ENCODE assay signal across 19 cellular contexts in the genomic region with DNA sequence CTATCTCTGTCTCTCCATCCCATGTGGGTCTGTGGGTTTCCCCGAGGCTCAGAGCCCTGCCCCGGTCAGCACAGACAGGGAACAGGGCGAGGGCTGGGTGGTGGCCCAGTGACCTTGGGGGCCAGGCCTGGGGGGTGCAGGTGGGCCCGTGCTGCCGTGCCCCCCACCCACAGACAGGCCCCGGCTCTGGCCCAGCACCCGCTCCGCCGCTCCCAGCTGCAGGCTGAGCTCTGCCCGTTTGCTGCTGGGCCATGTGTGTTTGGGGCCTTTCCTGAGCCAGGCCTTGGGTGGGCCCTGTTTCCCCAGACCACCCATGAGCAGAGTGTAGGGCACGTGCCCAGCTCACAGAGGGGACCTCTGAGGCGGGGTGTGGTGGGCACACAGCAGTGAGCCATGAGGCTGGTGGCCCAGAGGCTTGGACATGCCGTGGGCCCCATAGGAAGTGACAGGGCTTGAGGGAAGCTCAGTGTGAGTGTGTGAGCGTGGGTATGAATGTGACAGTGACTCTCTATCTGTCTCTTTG. TPM values are rescaled to one million over a fixed set of nuclear protein-coding genes. Genes with fewer than 3 reads are reported as not detected.
DNase-seq lines count a peak whose midpoint lies in the region; ATAC-seq and TF ChIP-seq lines count a peak whose summit lies in the region.
"Had no signal": no experiment of that assay in that cellular context is flagged by ENCODE, and none has a peak within 500 bp of the region (broad histone marks: within the 10 kb centered on the region; RNA-seq: fewer than 3 reads in every experiment).

No MANE protein-coding gene starts in this region.

- no peak for ATAC-seq in activated naive CD8-positive, alpha-beta T cell treated with anti-CD3 and anti-CD28 coated beads, Interleukin-2, amount 10 ng/mL, durations not matched to agents 7 days and 5 days (ENCODE audit: low read depth)
- peak in 1 of 2 donors; percentile 7 for ATAC-seq in naive B cell (ENCODE audit: low read depth in 2 of 2)

- TF ChIP-seq POLR2A in GM10847 (IDR thresholded peaks at IDR 0.05; ENCODE audit: extremely low read depth, insufficient read length): peak; percentile 35

- H3K9me3 ChIP-seq in HUES48 (ENCODE audit: control insufficient read depth, insufficient read depth, low read length): peaks cover 38% of the 10 kb centered on the region
- H3K9me3 ChIP-seq in CD4-positive, alpha-beta memory T cell (ENCODE audit: control insufficient read depth in 1 of 2, low read length in 2 of 2): no peaks in the 10 kb centered on the region
- H3K9me3 ChIP-seq: SJCRH30, testis had no signal

- no peaks in the 10 kb centered on the region for H3K36me3 Mint-ChIP-seq in activated naive CD8-positive, alpha-beta T cell treated with anti-CD3 and anti-CD28 coated beads, Interleukin-2, amount 10 ng/mL, durations not matched to agents 7 days and 5 days
- no peaks in the 10 kb centered on the region for H3K36me3 Mint-ChIP-seq in naive B cell
- H3K36me3 Mint-ChIP-seq in CD4-positive, alpha-beta memory T cell: no peaks in the 10 kb centered on the region

- H3K4me3 Mint-ChIP-seq in activated naive CD8-positive, alpha-beta T cell treated with anti-CD3 and anti-CD28 coated beads, Interleukin-2, amount 10 ng/mL, durations not matched to agents 7 days and 5 days: no peak overlapping the region
- H3K4me3 Mint-ChIP-seq in naive B cell: peak overlapping the region; percentile 2 to 86 (median 78)
- no peak overlapping the region for H3K4me3 Mint-ChIP-seq in CD4-positive, alpha-beta memory T cell
- H3K4me3 Mint-ChIP-seq: activated T-helper 1 cell treated with anti-CD3 and anti-CD28 coated beads, Interleukin-12 subunit alpha, Interleukin-12 subunit beta, Interleukin-2, Interleukin-4 antibody, amounts not matched to agents 30 ng/mL and 10 ng/mL and 1 ng/mL, durations not matched to agents 14 hours and 24 hours and 36 hours; nephron had no signal

- H3K9me3 Mint-ChIP-seq in activated naive CD8-positive, alpha-beta T cell treated with anti-CD3 and anti-CD28 coated beads, Interleukin-2, amount 10 ng/mL, durations not matched to agents 7 days and 5 days: no peaks in the 10 kb centered on the region
- H3K9me3 Mint-ChIP-seq in naive B cell: no peaks in the 10 kb centered on the region
- H3K9me3 Mint-ChIP-seq in CD4-positive, alpha-beta memory T cell: no peaks in the 10 kb centered on the region
- H3K9me3 Mint-ChIP-seq: activated T-helper 1 cell treated with anti-CD3 and anti-CD28 coated beads, Interleukin-12 subunit alpha, Interleukin-12 subunit beta, Interleukin-2, Interleukin-4 antibody, amounts not matched to agents 30 ng/mL and 10 ng/mL and 1 ng/mL, durations not matched to agents 14 hours and 24 hours and 36 hours had no signal

- H3K36me3 ChIP-seq in HUES48 (ENCODE audit: control insufficient read depth, insufficient read depth, low read length): no peaks in the 10 kb centered on the region
- no peaks in the 10 kb centered on the region for H3K36me3 ChIP-seq in CD4-positive, alpha-beta memory T cell (ENCODE audit: insufficient read depth, low read length)
- H3K36me3 ChIP-seq: SJCRH30 had no signal

- H3K27ac ChIP-seq in HUES48 (ENCODE audit: low read depth, low read length): no peak overlapping the region
- no peak overlapping the region for H3K27ac ChIP-seq in CD4-positive, alpha-beta memory T cell (ENCODE audit: low read depth, low read length)
- H3K27ac ChIP-seq: SJCRH30, testis had no signal

- intact Hi-C loops in CD4-positive, alpha-beta memory T cell (cut with micrococcal nuclease): no loop called here

- H3K27me3 Mint-ChIP-seq in activated naive CD8-positive, alpha-beta T cell treated with anti-CD3 and anti-CD28 coated beads, Interleukin-2, amount 10 ng/mL, durations not matched to agents 7 days and 5 days: no peaks in the 10 kb centered on the region
- H3K27me3 Mint-ChIP-seq in naive B cell: no peaks in the 10 kb centered on the region
- H3K27me3 Mint-ChIP-seq in CD4-positive, alpha-beta memory T cell: peaks cover 9 to 10% of the 10 kb centered on the region in 2 donors

- DNase-seq in activated naive CD8-positive, alpha-beta T cell treated with anti-CD3 and anti-CD28 coated beads, Interleukin-2, amount 10 ng/mL, durations not matched to agents 7 days and 5 days: peak; percentile 29
- DNase-seq in naive B cell (no peak), HuH-7.5 (ENCODE audit: low spot score) (no peak), GM19238 (ENCODE audit: insufficient read length, low spot score) (no peak), NCI-H510A treated with DMSO at 0.1 percent for 48 hours (lab: John Stamatoyannopoulos, UW) (no peak)
- DNase-seq in CD4-positive, alpha-beta memory T cell: no peak
- DNase-seq: activated CD4-positive, alpha-beta T cell treated with anti-CD3 and anti-CD28 coated beads, Interleukin-2, amount 50 U/mL, for 4 hours; H7; mammary epithelial cell; NCI-H1092 treated with DMSO at 0.1 percent for 48 hours; NCI-H2171; NK-92 treated with Interleukin-12 subunit alpha and Interleukin-12 subunit beta, amount 100 ng/mL, for 24 hours; SJCRH30; stimulated activated CD4-positive, alpha-beta T cell treated with anti-CD3 and anti-CD28 coated beads, Interleukin-15, amount 100 ng/mL, for 24 hours; testis had no signal

- H3K27ac Mint-ChIP-seq in activated naive CD8-positive, alpha-beta T cell treated with anti-CD3 and anti-CD28 coated beads, Interleukin-2, amount 10 ng/mL, durations not matched to agents 7 days and 5 days: no peak overlapping the region
- H3K27ac Mint-ChIP-seq in naive B cell: peak overlapping the region; percentile 98 to 100 (median 99)
- peak overlapping the region in 1 of 7 donors; percentile 19 for H3K27ac Mint-ChIP-seq in CD4-positive, alpha-beta memory T cell
- H3K27ac Mint-ChIP-seq: activated T-helper 1 cell treated with anti-CD3 and anti-CD28 coated beads, Interleukin-12 subunit alpha, Interleukin-12 subunit beta, Interleukin-2, Interleukin-4 antibody, amounts not matched to agents 30 ng/mL and 10 ng/mL and 1 ng/mL, durations not matched to agents 14 hours and 24 hours and 36 hours; nephron had no signal

- no peaks in the 10 kb centered on the region for H3K4me1 ChIP-seq in HUES48 (ENCODE audit: control insufficient read depth, insufficient read depth, low read length)
- H3K4me1 ChIP-seq in CD4-positive, alpha-beta memory T cell (ENCODE audit: insufficient read depth, low read length): no peaks in the 10 kb centered on the region
- H3K4me1 ChIP-seq: SJCRH30, testis had no signal

- H3K9ac ChIP-seq in HUES48 (ENCODE audit: low read depth, low read length): no peak overlapping the region

- H3K4me3 ChIP-seq in HUES48 (ENCODE audit: low read depth, low read length): peak overlapping the region; percentile 35; the same call in 1 of the 2 replicates
- no peak overlapping the region for H3K4me3 ChIP-seq in CD4-positive, alpha-beta memory T cell (ENCODE audit: low read length in 2 of 2)
- H3K4me3 ChIP-seq: SJCRH30, testis had no signal

- POLR2A ChIA-PET in activated naive CD8-positive, alpha-beta T cell treated with anti-CD3 and anti-CD28 coated beads, Interleukin-2, amount 10 ng/mL, durations not matched to agents 7 days and 5 days (lab: Charles Lee): no interaction called here
- POLR2A ChIA-PET in CD4-positive, alpha-beta memory T cell (lab: Charles Lee; ENCODE audit: partially characterized antibody): no interaction called here

- CTCF ChIA-PET in CD4-positive, alpha-beta memory T cell (lab: Charles Lee; ENCODE audit: partially characterized antibody): no interaction called here

- H3K27me3 ChIP-seq in HUES48 (ENCODE audit: control insufficient read depth, insufficient read depth, low read length): no peaks in the 10 kb centered on the region
- H3K27me3 ChIP-seq in CD4-positive, alpha-beta memory T cell (ENCODE audit: insufficient read depth, low read length): no peaks in the 10 kb centered on the region
- H3K27me3 ChIP-seq: SJCRH30, testis had no signal

- H3K4me1 Mint-ChIP-seq in activated naive CD8-positive, alpha-beta T cell treated with anti-CD3 and anti-CD28 coated beads, Interleukin-2, amount 10 ng/mL, durations not matched to agents 7 days and 5 days: peaks cover 2% of the 10 kb centered on the region
- H3K4me1 Mint-ChIP-seq in naive B cell: peaks cover 50 to 60% (median 52%) of the 10 kb centered on the region in 3 donors
- H3K4me1 Mint-ChIP-seq in CD4-positive, alpha-beta memory T cell: peaks cover 0 to 6% (median 3%) of the 10 kb centered on the region in 4 donors
- H3K4me1 Mint-ChIP-seq: nephron had no signal

RNA-seq across cellular contexts. Expression of gene TMEM121, which starts 51.0 kb away (rescaled TPM):
- 1 to 10 TPM; 8.1 to 8.8 TPM for total RNA-seq in activated naive CD8-positive, alpha-beta T cell treated with anti-CD3 and anti-CD28 coated beads, Interleukin-2, amount 10 ng/mL, durations not matched to agents 7 days and 5 days
- 1 to 10 TPM; 1.4 to 3.3 (median 1.9) TPM for polyA plus RNA-seq in naive B cell (ENCODE audit: low read depth in 6 of 6)
- total RNA-seq in CD4-positive, alpha-beta memory T cell: 1 to 10 TPM; 5.4 to 6.3 TPM
- polyA plus RNA-seq in CD4-positive, alpha-beta memory T cell: 1 to 10 TPM; 6.6 to 9.5 TPM

Comparison
In these comparisons a context has a peak if more than half of its experiments do, and no peak if none do; other contexts are left out.
1. H3K4me3 Mint-ChIP-seq: peak in naive B cell (8 of 8); none in activated naive CD8-positive, alpha-beta T cell treated with anti-CD3 and anti-CD28 coated beads, Interleukin-2, amount 10 ng/mL, durations not matched to agents 7 days and 5 days (single experiment) and CD4-positive, alpha-beta memory T cell (0 of 8).